ENCODE assay signal across 6 cellular contexts in genomic region chr1:1470626-1471388, GRCh38. TPM values are rescaled to one million over a fixed set of nuclear protein-coding genes. Genes with fewer than 3 reads are reported as not detected.
DNase-seq lines count a peak whose midpoint lies in the region; ATAC-seq lines count a peak whose summit lies in the region.

No MANE protein-coding gene starts in this region.

- ATAC-seq in activated naive CD8-positive, alpha-beta T cell treated with anti-CD3 and anti-CD28 coated beads, Interleukin-2, amount 50 U/mL, for 24 hours, result no peak
- ATAC-seq in GM18498 (IDR thresholded peaks at IDR 0.05; ENCODE audit: unreplicated experiment), result no peak
- ATAC-seq in HG02588 (IDR thresholded peaks at IDR 0.05; ENCODE audit: unreplicated experiment), result no peak

- H3K4me3 ChIP-seq in mucosa of stomach (ENCODE audit: low read length), result peak overlapping the region; percentile 66

- H3K4me1 ChIP-seq in mucosa of stomach (ENCODE audit: control insufficient read depth, insufficient read depth, low read length), result peaks cover 8% of the 10 kb centered on the region

- peaks cover 13% of the 10 kb centered on the region for H3K36me3 Mint-ChIP-seq in activated naive CD8-positive, alpha-beta T cell treated with anti-CD3 and anti-CD28 coated beads, Interleukin-2, amount 50 U/mL, for 24 hours (ENCODE audit: low read depth)

- no peaks in the 10 kb centered on the region for H3K9me3 Mint-ChIP-seq in activated naive CD8-positive, alpha-beta T cell treated with anti-CD3 and anti-CD28 coated beads, Interleukin-2, amount 50 U/mL, for 24 hours

- peak overlapping the region; percentile 92 for H3K27ac Mint-ChIP-seq in activated naive CD8-positive, alpha-beta T cell treated with anti-CD3 and anti-CD28 coated beads, Interleukin-2, amount 50 U/mL, for 24 hours

- H3K27me3 Mint-ChIP-seq in activated naive CD8-positive, alpha-beta T cell treated with anti-CD3 and anti-CD28 coated beads, Interleukin-2, amount 50 U/mL, for 24 hours, result peaks cover 1% of the 10 kb centered on the region

- H3K36me3 ChIP-seq in KOPT-K1 (ENCODE audit: insufficient read depth, low read length) (peaks cover 12% of the 10 kb centered on the region; the same call in 1 of the 2 replicates), mucosa of stomach (ENCODE audit: control insufficient read depth, insufficient read depth, low read length) (no peaks in the 10 kb centered on the region)

- intact Hi-C loops in posterior vena cava (cut with DNase I), result no loop called here

- H3K9me3 ChIP-seq in KOPT-K1 (ENCODE audit: insufficient read depth, low read length, poor library complexity, severe bottlenecking) (no peaks in the 10 kb centered on the region), mucosa of stomach (ENCODE audit: control insufficient read depth, low read length) (no peaks in the 10 kb centered on the region)

- no peaks in the 10 kb centered on the region for H3K27me3 ChIP-seq in mucosa of stomach (ENCODE audit: control insufficient read depth, insufficient read depth, low read length)

- DNase-seq in activated naive CD8-positive, alpha-beta T cell treated with anti-CD3 and anti-CD28 coated beads, Interleukin-2, amount 50 U/mL, for 24 hours, result peak; percentile 25
- DNase-seq in posterior vena cava (ENCODE audit: low spot score), result no peak

- peaks cover 34% of the 10 kb centered on the region for H3K4me1 Mint-ChIP-seq in activated naive CD8-positive, alpha-beta T cell treated with anti-CD3 and anti-CD28 coated beads, Interleukin-2, amount 50 U/mL, for 24 hours

- peak overlapping the region; percentile 98 for H3K4me3 Mint-ChIP-seq in activated naive CD8-positive, alpha-beta T cell treated with anti-CD3 and anti-CD28 coated beads, Interleukin-2, amount 50 U/mL, for 24 hours

- peak overlapping the region; percentile 57 for H3K27ac ChIP-seq in KOPT-K1 (ENCODE audit: low read depth, low read length, poor library complexity, severe bottlenecking)

- H3K9ac ChIP-seq in mucosa of stomach (ENCODE audit: low read length), result peak overlapping the region; percentile 77

RNA-seq across cellular contexts. Expression of gene ATAD3B, which starts 0.8 kb away (rescaled TPM):
- total RNA-seq in posterior vena cava, result 10 to 100 TPM in 1 of 2 donors, 1 to 10 TPM in 1; 8.5 to 13.1 TPM

RNA-seq across cellular contexts. Expression of gene ATAD3C, which starts 21.3 kb away (rescaled TPM):
- total RNA-seq in posterior vena cava, result under 1 TPM; 0.14 to 0.83 TPM

RNA-seq across cellular contexts. Expression of gene VWA1, which starts 35.3 kb away (rescaled TPM):
- 10 to 100 TPM; 59.8 to 67.7 TPM for total RNA-seq in posterior vena cava

RNA-seq across cellular contexts. Expression of gene ATAD3A, which starts 41.2 kb away (rescaled TPM):
- total RNA-seq in posterior vena cava, result 10 to 100 TPM; 12.2 to 14.2 TPM

RNA-seq across cellular contexts. Expression of gene ANKRD65, which starts 49.7 kb away (rescaled TPM):
- total RNA-seq in posterior vena cava, result 1 to 10 TPM; 2.4 to 7.4 TPM
